9 cellular contexts compared by ENCODE assay signal in the genomic region with DNA sequence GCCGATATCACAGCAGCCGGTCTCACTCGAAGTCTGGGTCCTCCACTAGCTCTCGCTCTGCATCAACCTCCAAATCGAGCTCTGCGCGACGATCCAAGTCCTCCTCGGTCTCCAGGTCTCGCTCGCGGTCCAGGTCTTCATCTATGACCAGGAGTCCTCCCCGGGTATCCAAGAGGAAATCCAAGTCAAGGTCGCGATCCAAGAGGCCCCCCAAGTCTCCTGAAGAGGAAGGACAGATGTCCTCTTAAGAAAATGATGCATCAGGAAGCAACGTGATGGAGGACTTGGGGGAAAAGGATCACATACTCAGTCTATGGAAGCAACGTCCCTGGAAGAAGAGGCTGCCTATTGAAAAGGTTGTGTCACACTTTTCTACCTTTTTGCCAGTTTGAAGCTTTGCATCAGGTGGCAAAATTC. TPM values are rescaled to one million over a fixed set of nuclear protein-coding genes. Genes with fewer than 3 reads are reported as not detected.
A peak's percentile ranks its signal among the peaks of the same experiment; 100 is the strongest.
DNase-seq lines count a peak whose midpoint lies in the region; ATAC-seq and TF ChIP-seq lines count a peak whose summit lies in the region.
"Had no signal": no experiment of that assay in that cellular context is flagged by ENCODE, and none has a peak within 500 bp of the region (broad histone marks: within the 10 kb centered on the region; RNA-seq: fewer than 3 reads in every experiment).

No MANE protein-coding gene starts in this region.

- DNase-seq in CD4-positive, CD25-positive, alpha-beta regulatory T cell: no peak
- DNase-seq in HS-5 (ENCODE audit: low read depth) (peak; percentile 39), heart right ventricle (no peak), renal cortical epithelial cell (ENCODE audit: low read depth) (peak; percentile 40), hepatic stellate cell (ENCODE audit: low spot score) (no peak), COR-L47 (lab: John Stamatoyannopoulos, UW) (no peak)
- DNase-seq in activated T-helper 9 cell treated with anti-CD3 and anti-CD28 coated beads, Interleukin-2, amount 50 U/mL, for 16 hours (ENCODE audit: low read depth): peak; percentile 28

- peaks cover 29 to 34% (median 32%) of the 10 kb centered on the region in 4 donors for H3K4me1 Mint-ChIP-seq in CD4-positive, CD25-positive, alpha-beta regulatory T cell

- peaks cover 6% of the 10 kb centered on the region for H3K27me3 Mint-ChIP-seq in CD4-positive, CD25-positive, alpha-beta regulatory T cell

- intact Hi-C loops in heart right ventricle (cut with DNase I): loop anchor here in 9 of 10 donors (1.0 to 10.0 kb wide), 11 partner anchors 79 to 699 kb away; a partner anchor contains a TSS

- peaks cover 3% of the 10 kb centered on the region for H3K27me3 ChIP-seq in CD4-positive, CD25-positive, alpha-beta regulatory T cell (ENCODE audit: control insufficient read depth, insufficient read depth, low read length)
- no peaks in the 10 kb centered on the region for H3K27me3 ChIP-seq in heart right ventricle

- peaks cover 0 to 2% (median 0%) of the 10 kb centered on the region in 7 donors for H3K9me3 Mint-ChIP-seq in CD4-positive, CD25-positive, alpha-beta regulatory T cell

- peaks cover 20% of the 10 kb centered on the region for H3K4me1 ChIP-seq in CD4-positive, CD25-positive, alpha-beta regulatory T cell (ENCODE audit: control insufficient read depth, insufficient read depth, low read length, poor library complexity, severe bottlenecking)
- peaks cover 0 to 27% (median 20%) of the 10 kb centered on the region in 9 donors for H3K4me1 ChIP-seq in heart right ventricle

- H3K27ac Mint-ChIP-seq in CD4-positive, CD25-positive, alpha-beta regulatory T cell: peak overlapping the region; percentile 97 to 98 (median 98)

- no peak for ATAC-seq in CD4-positive, CD25-positive, alpha-beta regulatory T cell (ENCODE audit: low read depth in 2 of 2)
- ATAC-seq in heart right ventricle (peak in 3 of 8 donors; percentile 2 to 10 (median 5)), HG03354 (IDR thresholded peaks at IDR 0.05; ENCODE audit: poor library complexity, severe bottlenecking, unreplicated experiment) (no peak)

- H3K4me3 Mint-ChIP-seq in CD4-positive, CD25-positive, alpha-beta regulatory T cell: peak overlapping the region; percentile 94 to 99 (median 97)

- H3K4me3 ChIP-seq in CD4-positive, CD25-positive, alpha-beta regulatory T cell (ENCODE audit: low read depth, low read length): peak overlapping the region; percentile 100
- H3K4me3 ChIP-seq in heart right ventricle: peak overlapping the region; percentile 72 to 89 (median 82)

- H3K36me3 ChIP-seq in CD4-positive, CD25-positive, alpha-beta regulatory T cell (ENCODE audit: control insufficient read depth, insufficient read depth, low read length): no peaks in the 10 kb centered on the region
- H3K36me3 ChIP-seq in heart right ventricle: peaks cover 0 to 11% (median 0%) of the 10 kb centered on the region in 9 donors

- peak overlapping the region; percentile 87 for H3K27ac ChIP-seq in CD4-positive, CD25-positive, alpha-beta regulatory T cell (ENCODE audit: insufficient read depth, low read length, poor library complexity, severe bottlenecking)
- peak overlapping the region; percentile 94 to 99 (median 97) for H3K27ac ChIP-seq in heart right ventricle

- no peak for TF ChIP-seq CTCF in heart right ventricle (IDR thresholded peaks at IDR 0.05)

- H3K36me3 Mint-ChIP-seq in CD4-positive, CD25-positive, alpha-beta regulatory T cell: peaks cover 11% of the 10 kb centered on the region

- 0 to 1% methylated on average over 17 of the region's 17 CpGs for whole genome bisulfite sequencing in heart right ventricle, 2 donors

- H3K9me3 ChIP-seq in CD4-positive, CD25-positive, alpha-beta regulatory T cell (ENCODE audit: control insufficient read depth in 2 of 2, low read length in 2 of 2): no peaks in the 10 kb centered on the region
- no peaks in the 10 kb centered on the region for H3K9me3 ChIP-seq in heart right ventricle

RNA-seq across cellular contexts. Expression of a gene that starts 1.1 kb away (rescaled TPM):
- 57.4 TPM for total RNA-seq in CD4-positive, CD25-positive, alpha-beta regulatory T cell
- polyA plus RNA-seq in CD4-positive, CD25-positive, alpha-beta regulatory T cell: 100 to 1,000 TPM; 119 to 145 (median 134) TPM
- total RNA-seq in heart right ventricle: 10 to 100 TPM; 17.1 to 28.0 (median 20.8) TPM
- 10 to 100 TPM; 19.9 to 27.7 TPM for polyA plus RNA-seq in heart right ventricle
- 11.8 and 34.4 TPM in 2 replicates for total RNA-seq in renal cortical epithelial cell

RNA-seq across cellular contexts. Expression of a gene that starts 18.6 kb away (rescaled TPM):
- not detected for total RNA-seq in CD4-positive, CD25-positive, alpha-beta regulatory T cell
- not detected for polyA plus RNA-seq in CD4-positive, CD25-positive, alpha-beta regulatory T cell
- total RNA-seq in heart right ventricle: not detected
- polyA plus RNA-seq in heart right ventricle: not detected
- not detected in 2 replicates for total RNA-seq in renal cortical epithelial cell
- total RNA-seq: LHCN-M2 had no signal

RNA-seq across cellular contexts. Expression of a gene that starts 21.8 kb away (rescaled TPM):
- total RNA-seq in CD4-positive, CD25-positive, alpha-beta regulatory T cell: 11.0 TPM
- polyA plus RNA-seq in CD4-positive, CD25-positive, alpha-beta regulatory T cell: 10 to 100 TPM in 2 of 4 donors, 1 to 10 TPM in 2; 9.1 to 14.6 (median 11.0) TPM
- total RNA-seq in heart right ventricle: 10 to 100 TPM in 7 of 10 donors, 1 to 10 TPM in 3; 7.4 to 15.0 (median 12.3) TPM
- 1 to 10 TPM; 3.7 to 9.9 TPM for polyA plus RNA-seq in heart right ventricle
- total RNA-seq in renal cortical epithelial cell: 47.9 and 51.4 TPM in 2 replicates

RNA-seq across cellular contexts. Expression of a gene that starts 42.8 kb away (rescaled TPM):
- not detected for total RNA-seq in CD4-positive, CD25-positive, alpha-beta regulatory T cell
- polyA plus RNA-seq in CD4-positive, CD25-positive, alpha-beta regulatory T cell: not detected
- total RNA-seq in heart right ventricle (not detected), renal cortical epithelial cell (not detected in 2 replicates)
- not detected for polyA plus RNA-seq in heart right ventricle
- total RNA-seq: LHCN-M2 had no signal

Comparison
In these comparisons a context has a peak if more than half of its experiments do, and no peak if none do; other contexts are left out.
1. DNase-seq: peak in HS-5 (single experiment), activated T-helper 9 cell treated with anti-CD3 and anti-CD28 coated beads, Interleukin-2, amount 50 U/mL, for 16 hours (single experiment) and renal cortical epithelial cell (single experiment); none in CD4-positive, CD25-positive, alpha-beta regulatory T cell (0 of 3), heart right ventricle (0 of 2), hepatic stellate cell (single experiment) and COR-L47 (single experiment).